ENCODE assay signal across 19 cellular contexts in genomic region chr20:40654876-40655275, GRCh38. TPM values are rescaled to one million over a fixed set of nuclear protein-coding genes. Genes with fewer than 3 reads are reported as not detected.
DNase-seq lines count a peak whose midpoint lies in the region; ATAC-seq and TF ChIP-seq lines count a peak whose summit lies in the region.
"Had no signal": no experiment of that assay in that cellular context is flagged by ENCODE, and none has a peak within 500 bp of the region (broad histone marks: within the 10 kb centered on the region; RNA-seq: fewer than 3 reads in every experiment).

No MANE protein-coding gene starts in this region.

- H3K9me3 ChIP-seq in HEK293 (ENCODE audit: control insufficient read depth, insufficient read depth, low read depth, low read length) = no peaks in the 10 kb centered on the region
- H3K9me3 ChIP-seq in breast epithelium = no peaks in the 10 kb centered on the region
- H3K9me3 ChIP-seq in heart left ventricle = no peaks in the 10 kb centered on the region
- H3K9me3 ChIP-seq in prostate gland = no peaks in the 10 kb centered on the region
- no peaks in the 10 kb centered on the region for H3K9me3 ChIP-seq in neural progenitor cell (ENCODE audit: low read depth)
- H3K9me3 ChIP-seq: colonic mucosa, stomach had no signal

- TF ChIP-seq CTCF in HEK293 (tag by site-specific recombination; IDR thresholded peaks at IDR 0.05) (no peak), breast epithelium (IDR thresholded peaks at IDR 0.05) (peak in 1 of 3 donors; percentile 33), heart left ventricle (IDR thresholded peaks at IDR 0.05) (no peak), prostate gland (IDR thresholded peaks at IDR 0.05) (no peak), neural progenitor cell (IDR thresholded peaks at IDR 0.05) (no peak)

- no peak overlapping the region for H3K4me3 Mint-ChIP-seq in neural progenitor cell
- no peak overlapping the region for H3K4me3 Mint-ChIP-seq in stimulated activated naive B cell treated with anti-CD40 and anti-IgM and Interleukin-4, amounts not matched to agents 10 μg/mL and 1 μg/mL and 100 μg/mL, for 72 hours
- H3K4me3 Mint-ChIP-seq: GM23338 had no signal

- CTCF ChIA-PET in HEK293 (lab: Yijun Ruan, JAX) = interaction anchor here (0.9 kb wide), 1 partner anchor 50 kb away, joined by 3 read pairs; no protein-coding TSS in a partner anchor

- no peak overlapping the region for H3K27ac Mint-ChIP-seq in neural progenitor cell
- H3K27ac Mint-ChIP-seq in stimulated activated naive B cell treated with anti-CD40 and anti-IgM and Interleukin-4, amounts not matched to agents 10 μg/mL and 1 μg/mL and 100 μg/mL, for 72 hours = no peak overlapping the region
- H3K27ac Mint-ChIP-seq: GM23338 had no signal

- no peaks in the 10 kb centered on the region for H3K27me3 ChIP-seq in breast epithelium
- no peaks in the 10 kb centered on the region for H3K27me3 ChIP-seq in heart left ventricle
- H3K27me3 ChIP-seq in prostate gland (replicated peaks; ENCODE audit: insufficient read depth) = no peaks in the 10 kb centered on the region
- no peaks in the 10 kb centered on the region for H3K27me3 ChIP-seq in neural progenitor cell
- H3K27me3 ChIP-seq: colonic mucosa, stomach had no signal

- peaks cover 3% of the 10 kb centered on the region for H3K27me3 Mint-ChIP-seq in neural progenitor cell (ENCODE audit: insufficient read depth, low read depth)
- H3K27me3 Mint-ChIP-seq in stimulated activated naive B cell treated with anti-CD40 and anti-IgM and Interleukin-4, amounts not matched to agents 10 μg/mL and 1 μg/mL and 100 μg/mL, for 72 hours = peaks cover 17 to 24% of the 10 kb centered on the region in 2 donors

- 64 to 80% (median 72%) methylated on average over 4 of the region's 4 CpGs for WGBS in heart left ventricle, 4 donors
- 33% methylated on average over 4 of the region's 4 CpGs for WGBS in prostate gland

- no peaks in the 10 kb centered on the region for H3F3A ChIP-seq in neural progenitor cell (ENCODE audit: low read depth)

- H3K9ac ChIP-seq in neural progenitor cell = no peak overlapping the region

- POLR2A ChIA-PET in HEK293 (lab: Yijun Ruan, JAX) = interaction anchor here (1.4 kb wide), 1 partner anchor 34 kb away, joined by 7 read pairs; the partner anchor contains the start of gene MAFB

- H3K79me2 ChIP-seq in neural progenitor cell (ENCODE audit: low read depth) = no peaks in the 10 kb centered on the region

- H3K27ac ChIP-seq in HEK293 (ENCODE audit: extremely low read depth, low read depth, low read length) (no peak overlapping the region), breast epithelium (peak overlapping the region; percentile 46 to 65), heart left ventricle (no peak overlapping the region), prostate gland (peak overlapping the region in 1 of 2 donors; percentile 8), neural progenitor cell (no peak overlapping the region)
- H3K27ac ChIP-seq: colonic mucosa, PC-9, stomach had no signal

- intact Hi-C loops in breast epithelium (cut with DNase I; ENCODE audit: low total_unique reads) (no loop called here), heart left ventricle (cut with DNase I) (no loop called here), prostate gland (cut with DNase I) (no loop called here)

- no peak for TF ChIP-seq POLR2A in breast epithelium (IDR thresholded peaks at IDR 0.05)
- no peak for TF ChIP-seq POLR2A in heart left ventricle (IDR thresholded peaks at IDR 0.05)
- no peak for TF ChIP-seq POLR2A in prostate gland (IDR thresholded peaks at IDR 0.05)

- H3K4me1 ChIP-seq in HEK293 (ENCODE audit: control insufficient read depth, insufficient read depth, low read length) (no peaks in the 10 kb centered on the region), breast epithelium (peaks cover 4 to 7% of the 10 kb centered on the region in 2 donors), heart left ventricle (no peaks in the 10 kb centered on the region), prostate gland (replicated peaks) (no peaks in the 10 kb centered on the region), neural progenitor cell (no peaks in the 10 kb centered on the region)
- H3K4me1 ChIP-seq: colonic mucosa, stomach had no signal

- no peaks in the 10 kb centered on the region for H4K20me1 ChIP-seq in neural progenitor cell (ENCODE audit: low read depth)

- no peaks in the 10 kb centered on the region for H3K36me3 ChIP-seq in HEK293 (ENCODE audit: control insufficient read depth in 2 of 2, insufficient read depth in 1 of 2, low read length in 2 of 2)
- no peaks in the 10 kb centered on the region for H3K36me3 ChIP-seq in breast epithelium
- no peaks in the 10 kb centered on the region for H3K36me3 ChIP-seq in heart left ventricle
- H3K36me3 ChIP-seq in prostate gland = no peaks in the 10 kb centered on the region
- no peaks in the 10 kb centered on the region for H3K36me3 ChIP-seq in neural progenitor cell
- H3K36me3 ChIP-seq: colonic mucosa, stomach had no signal

- H3K9me3 Mint-ChIP-seq in neural progenitor cell = no peaks in the 10 kb centered on the region
- H3K9me3 Mint-ChIP-seq in stimulated activated naive B cell treated with anti-CD40 and anti-IgM and Interleukin-4, amounts not matched to agents 10 μg/mL and 1 μg/mL and 100 μg/mL, for 72 hours = no peaks in the 10 kb centered on the region
- H3K9me3 Mint-ChIP-seq: GM23338 had no signal

- no peak overlapping the region for H3K4me2 ChIP-seq in neural progenitor cell
- H3K4me2 ChIP-seq: GM23338, PC-9 had no signal

- H3K4me3 ChIP-seq in HEK293 (ENCODE audit: low read depth, low read length) = no peak overlapping the region
- H3K4me3 ChIP-seq in breast epithelium = no peak overlapping the region
- H3K4me3 ChIP-seq in heart left ventricle = no peak overlapping the region
- no peak overlapping the region for H3K4me3 ChIP-seq in prostate gland
- no peak overlapping the region for H3K4me3 ChIP-seq in neural progenitor cell
- H3K4me3 ChIP-seq: colonic mucosa, GM23338, PC-9, stomach had no signal

- H2AFZ ChIP-seq in neural progenitor cell (replicated peaks) = no peak overlapping the region
- H2AFZ ChIP-seq: GM23338, PC-9 had no signal

- ATAC-seq in heart left ventricle = peak; percentile 62 to 90 (median 80)
- no peak for ATAC-seq in stimulated activated naive B cell treated with anti-CD40 and anti-IgM and Interleukin-4, amounts not matched to agents 10 μg/mL and 1 μg/mL and 100 μg/mL, for 72 hours (replicated peaks)
- ATAC-seq: GM23338, SK-N-SH treated with all-trans-retinoic acid at 6 μM for 48 hours had no signal

- DNase-seq in breast epithelium (ENCODE audit: low spot score in 2 of 2) = peak in 1 of 2 donors; percentile 85
- DNase-seq in heart left ventricle = peak in 2 of 5 donors; percentile 37 to 52
- peak; percentile 73 for DNase-seq in prostate gland (ENCODE audit: low spot score)
- DNase-seq in SW 1271 (lab: John Stamatoyannopoulos, UW) = no peak
- DNase-seq in neural progenitor cell (ENCODE audit: low spot score) = no peak
- no peak for DNase-seq in CD1c-positive myeloid dendritic cell (ENCODE audit: extremely low spot score)
- DNase-seq in stimulated activated naive B cell treated with anti-CD40 and anti-IgM and Interleukin-4, amounts not matched to agents 10 μg/mL and 1 μg/mL and 100 μg/mL, for 72 hours = no peak
- DNase-seq: activated CD4-positive, alpha-beta T cell treated with anti-CD3 and anti-CD28 coated beads for 4 hours; activated CD8-positive, alpha-beta memory T cell treated with anti-CD3 and anti-CD28 coated beads, Interleukin-2, amount 50 U/mL, for 48 hours; activated gamma-delta T cell; colonic mucosa; NCI-H1436; NCI-H748 treated with DMSO at 0.1 percent for 48 hours; PC-9; retina; stomach had no signal

- no peaks in the 10 kb centered on the region for H3K4me1 Mint-ChIP-seq in neural progenitor cell
- no peaks in the 10 kb centered on the region for H3K4me1 Mint-ChIP-seq in stimulated activated naive B cell treated with anti-CD40 and anti-IgM and Interleukin-4, amounts not matched to agents 10 μg/mL and 1 μg/mL and 100 μg/mL, for 72 hours

- H3K36me3 Mint-ChIP-seq in neural progenitor cell = no peaks in the 10 kb centered on the region
- no peaks in the 10 kb centered on the region for H3K36me3 Mint-ChIP-seq in stimulated activated naive B cell treated with anti-CD40 and anti-IgM and Interleukin-4, amounts not matched to agents 10 μg/mL and 1 μg/mL and 100 μg/mL, for 72 hours

TF ChIP-seq in HEK293, 187 proteins besides CTCF, POLR2A, EP300 and RAD21 (continues in another document):
- TF ChIP-seq ZNF623 (tag by site-specific recombination; IDR thresholded peaks at IDR 0.05) (no peak), ZBTB26 (tag by site-specific recombination; optimal IDR thresholded peaks at IDR 0.05) (no peak), ZNF155 (tag by site-specific recombination; IDR thresholded peaks at IDR 0.05) (no peak), ZIC2 (tag by site-specific recombination; IDR thresholded peaks at IDR 0.05) (peak; percentile 47; the same call in 1 of the 2 replicates), ZNF600 (tag by site-specific recombination; IDR thresholded peaks at IDR 0.05) (0 out of 2 replicates have a peak, but pooled peaks have one; percentile 18), ZNF214 (tag by site-specific recombination; IDR thresholded peaks at IDR 0.05; ENCODE audit: borderline replicate concordance) (no peak)
- TF ChIP-seq, protein P1, sequence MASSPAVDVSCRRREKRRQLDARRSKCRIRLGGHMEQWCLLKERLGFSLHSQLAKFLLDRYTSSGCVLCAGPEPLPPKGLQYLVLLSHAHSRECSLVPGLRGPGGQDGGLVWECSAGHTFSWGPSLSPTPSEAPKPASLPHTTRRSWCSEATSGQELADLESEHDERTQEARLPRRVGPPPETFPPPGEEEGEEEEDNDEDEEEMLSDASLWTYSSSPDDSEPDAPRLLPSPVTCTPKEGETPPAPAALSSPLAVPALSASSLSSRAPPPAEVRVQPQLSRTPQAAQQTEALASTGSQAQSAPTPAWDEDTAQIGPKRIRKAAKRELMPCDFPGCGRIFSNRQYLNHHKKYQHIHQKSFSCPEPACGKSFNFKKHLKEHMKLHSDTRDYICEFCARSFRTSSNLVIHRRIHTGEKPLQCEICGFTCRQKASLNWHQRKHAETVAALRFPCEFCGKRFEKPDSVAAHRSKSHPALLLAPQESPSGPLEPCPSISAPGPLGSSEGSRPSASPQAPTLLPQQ (tag by site-specific recombination; IDR thresholded peaks at IDR 0.05) = 0 out of 2 replicates have a peak, but pooled peaks have one; percentile 22

RNA-seq across cellular contexts. Expression of gene MAFB, which starts 34.2 kb away (rescaled TPM):
- total RNA-seq in breast epithelium (100 to 1,000 TPM in 1 of 3 donors, 10 to 100 TPM in 2; 39.0 to 148 (median 43.9) TPM), heart left ventricle (10 to 100 TPM in 5 of 9 donors, 1 to 10 TPM in 4; 5.3 to 62.1 (median 12.1) TPM), prostate gland (10 to 100 TPM; 34.0 to 49.5 TPM), neural progenitor cell (ENCODE audit: low replicate concordance) (0.64 and 1.3 TPM in 2 replicates)
- 1 to 10 TPM; 2.0 to 5.7 TPM for polyA plus RNA-seq in heart left ventricle
- total RNA-seq: PC-9 had no signal

Comparison
In these comparisons a context has a peak if more than half of its experiments do, and no peak if none do; other contexts are left out.
1. H3K27ac ChIP-seq: peak in breast epithelium (2 of 2); none in HEK293 (single experiment), heart left ventricle (0 of 12) and neural progenitor cell (single experiment).
2. ATAC-seq: peak in heart left ventricle (4 of 4); none in stimulated activated naive B cell treated with anti-CD40 and anti-IgM and Interleukin-4, amounts not matched to agents 10 μg/mL and 1 μg/mL and 100 μg/mL, for 72 hours (0 of 2).